Comparison of ENCODE assay signal across 9 cellular contexts in the genomic region with DNA sequence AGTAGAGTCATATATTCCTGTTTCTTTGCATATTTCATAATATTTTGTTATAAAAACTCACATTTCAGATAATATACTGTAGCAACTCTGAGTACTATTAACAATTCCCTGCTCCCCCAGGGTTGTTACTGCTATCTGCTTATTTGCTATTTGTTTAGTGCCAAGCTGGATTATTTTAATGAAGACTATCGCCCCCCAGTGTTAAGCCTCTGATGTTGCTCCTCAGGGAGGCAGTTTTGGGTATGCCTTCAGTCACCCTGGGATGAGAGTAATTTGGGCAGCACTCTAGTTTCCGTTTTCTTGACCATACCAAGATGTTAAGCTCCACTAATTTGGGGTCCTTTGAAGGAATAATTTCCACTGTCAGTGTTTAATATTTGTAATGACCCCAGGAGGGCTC. TPM values are rescaled to one million over a fixed set of nuclear protein-coding genes. Genes with fewer than 3 reads are reported as not detected.
DNase-seq lines count a peak whose midpoint lies in the region; ATAC-seq, FAIRE-seq and TF ChIP-seq lines count a peak whose summit lies in the region.
"Had no signal": no experiment of that assay in that cellular context is flagged by ENCODE, and none has a peak within 500 bp of the region (broad histone marks: within the 10 kb centered on the region; RNA-seq: fewer than 3 reads in every experiment).

No MANE protein-coding gene starts in this region.

- DNase-seq in activated CD4-positive, alpha-beta T cell treated with anti-CD3 and anti-CD28 coated beads for 36 hours = peak; percentile 15
- DNase-seq in activated CD4-positive, alpha-beta T cell treated with anti-CD3 and anti-CD28 coated beads for 1 hour = no peak
- peak; percentile 22 for DNase-seq in Jurkat, Clone E6-1 (ENCODE audit: low read depth, low spot score)
- DNase-seq in K562 (ENCODE audit: extremely low read depth in 1 of 4, low spot score in 3 of 4) = peak; percentile 9 to 29 (median 16)
- peak; percentile 59 for DNase-seq in neural progenitor cell (ENCODE audit: low spot score)
- no peak for DNase-seq in activated CD4-positive, alpha-beta memory T cell treated with anti-CD3 and anti-CD28 coated beads for 36 hours
- no peak for DNase-seq in NCI-H146 treated with DMSO at 0.1 percent for 48 hours (lab: John Stamatoyannopoulos, UW; ENCODE audit: unreplicated experiment)
- DNase-seq: activated B cell treated with CpG ODN at 0.5 μM for 24 hours had no signal

- no peaks in the 10 kb centered on the region for H3K27me3 ChIP-seq in K562 (ENCODE audit: control insufficient read depth in 2 of 2, insufficient read depth in 2 of 2, low read length in 2 of 2)
- no peaks in the 10 kb centered on the region for H3K27me3 ChIP-seq in neural progenitor cell

- BruUV-seq in K562 (replicated peaks; lab: Mats Ljungman, UMichigan) = no TSS peak

- H3K4me3 ChIP-seq in Jurkat, Clone E6-1 (ENCODE audit: low read length) = no peak overlapping the region
- H3K4me3 ChIP-seq in K562 (no peak overlapping the region), neural progenitor cell (no peak overlapping the region)

- peak; percentile 16 to 19; a peak in 1 of 4 replicates for TF ChIP-seq RAD21 in K562 (CRISPR knock-in tag; conservative IDR thresholded peaks at IDR 0.05 in 1 of 2, IDR thresholded peaks at IDR 0.05 in 1 of 2)

- no peak for TF ChIP-seq POLR2A in K562 (conservative IDR thresholded peaks at IDR 0.05)

- H4K20me1 ChIP-seq in K562 (replicated peaks; ENCODE audit: control insufficient read depth, insufficient read depth, low read length) (no peaks in the 10 kb centered on the region), neural progenitor cell (ENCODE audit: low read depth) (no peaks in the 10 kb centered on the region)

- peak; percentile 72 for FAIRE-seq in K562 (lab: Jason Lieb, UNC)

- no peaks in the 10 kb centered on the region for H3K4me1 Mint-ChIP-seq in activated CD4-positive, alpha-beta T cell treated with anti-CD3 and anti-CD28 coated beads for 36 hours
- no peaks in the 10 kb centered on the region for H3K4me1 Mint-ChIP-seq in neural progenitor cell
- H3K4me1 Mint-ChIP-seq in activated CD4-positive, alpha-beta memory T cell treated with anti-CD3 and anti-CD28 coated beads for 36 hours (ENCODE audit: low read depth) = peaks cover 3% of the 10 kb centered on the region

- CTCF ChIA-PET in activated CD4-positive, alpha-beta T cell treated with anti-CD3 and anti-CD28 coated beads for 36 hours (lab: Charles Lee) = interaction anchor here (0.5 to 1.5 kb wide), 9 partner anchors 8 to 1830 kb away, joined by 3 to 4 read pairs (median 3); no protein-coding TSS in a partner anchor
- CTCF ChIA-PET in K562 (lab: Yijun Ruan, JAX; ENCODE audit: low intra/inter-chr PET ratio) = no interaction called here
- CTCF ChIA-PET in activated CD4-positive, alpha-beta memory T cell treated with anti-CD3 and anti-CD28 coated beads for 36 hours (lab: Charles Lee) = interaction anchor here (0.6 to 1.2 kb wide), 9 partner anchors 8 to 62 kb away, joined by 3 to 6 read pairs (median 4); a partner anchor contains a TSS

- in situ Hi-C loops in K562 (cut with MboI) = no loop called here

- POLR2A ChIA-PET in activated CD4-positive, alpha-beta T cell treated with anti-CD3 and anti-CD28 coated beads for 36 hours (lab: Charles Lee) = no interaction called here
- POLR2A ChIA-PET in K562 (lab: Yijun Ruan, JAX) = interaction anchor here (2.1 kb wide), 1 partner anchor 10 kb away, joined by 10 read pairs; no protein-coding TSS in a partner anchor
- POLR2A ChIA-PET in activated CD4-positive, alpha-beta memory T cell treated with anti-CD3 and anti-CD28 coated beads for 36 hours (lab: Charles Lee) = no interaction called here

- TF ChIP-seq EP300 in K562 (IDR thresholded peaks at IDR 0.05; ENCODE audit: low read length) = no peak

- H3K36me3 ChIP-seq in K562 (ENCODE audit: control insufficient read depth, insufficient read depth, low read length) = peaks cover 7% of the 10 kb centered on the region; the same call in 1 of the 3 replicates
- peaks cover 14% of the 10 kb centered on the region for H3K36me3 ChIP-seq in neural progenitor cell

- TF ChIP-seq CTCF in K562 (IDR thresholded peaks at IDR 0.05 in 2 of 3, conservative IDR thresholded peaks at IDR 0.05 in 1 of 3; ENCODE audit: insufficient read depth in 2 of 3, low read depth in 1 of 3, low read length in 3 of 3) (peak; percentile 38 to 46 (median 42); a peak in 4 of 6 replicates), neural progenitor cell (IDR thresholded peaks at IDR 0.05) (peak; percentile 67)

- no peaks in the 10 kb centered on the region for H3K9me1 ChIP-seq in K562 (ENCODE audit: control insufficient read depth, insufficient read depth, low read length)

- peaks cover 48% of the 10 kb centered on the region for H3K36me3 Mint-ChIP-seq in activated CD4-positive, alpha-beta T cell treated with anti-CD3 and anti-CD28 coated beads for 36 hours (ENCODE audit: low read depth)
- H3K36me3 Mint-ChIP-seq in neural progenitor cell = peaks cover 33% of the 10 kb centered on the region
- peaks cover 28% of the 10 kb centered on the region for H3K36me3 Mint-ChIP-seq in activated CD4-positive, alpha-beta memory T cell treated with anti-CD3 and anti-CD28 coated beads for 36 hours

- no peaks in the 10 kb centered on the region for H3F3A ChIP-seq in neural progenitor cell (ENCODE audit: low read depth)

- H3K9me3 Mint-ChIP-seq in activated CD4-positive, alpha-beta T cell treated with anti-CD3 and anti-CD28 coated beads for 36 hours (ENCODE audit: low read depth) = peaks cover 2% of the 10 kb centered on the region
- H3K9me3 Mint-ChIP-seq in neural progenitor cell = peaks cover 9% of the 10 kb centered on the region
- peaks cover 3% of the 10 kb centered on the region for H3K9me3 Mint-ChIP-seq in activated CD4-positive, alpha-beta memory T cell treated with anti-CD3 and anti-CD28 coated beads for 36 hours

- no peak overlapping the region for H3K9ac ChIP-seq in K562 (ENCODE audit: insufficient read depth in 1 of 2, low read depth in 2 of 2, low read length in 2 of 2)
- no peak overlapping the region for H3K9ac ChIP-seq in neural progenitor cell

- 13% methylated on average over 2 of the region's 2 CpGs for WGBS in K562 (ENCODE audit: insufficient coverage, low coverage, missing lambda C conversion rate)

- H3K4me3 Mint-ChIP-seq in activated CD4-positive, alpha-beta T cell treated with anti-CD3 and anti-CD28 coated beads for 36 hours = no peak overlapping the region
- no peak overlapping the region for H3K4me3 Mint-ChIP-seq in neural progenitor cell
- H3K4me3 Mint-ChIP-seq in activated CD4-positive, alpha-beta memory T cell treated with anti-CD3 and anti-CD28 coated beads for 36 hours = no peak overlapping the region
- H3K4me3 Mint-ChIP-seq: activated B cell treated with CpG ODN at 0.5 μM for 24 hours had no signal

- H2AFZ ChIP-seq in K562 (ENCODE audit: low read depth, low read length) = no peak overlapping the region
- H2AFZ ChIP-seq in neural progenitor cell (replicated peaks) = no peak overlapping the region

- no peaks in the 10 kb centered on the region for H3K9me3 ChIP-seq in K562 (replicated peaks; ENCODE audit: control insufficient read depth, insufficient read depth, low read depth, low read length)
- no peaks in the 10 kb centered on the region for H3K9me3 ChIP-seq in neural progenitor cell (ENCODE audit: low read depth)

- H3K27ac Mint-ChIP-seq in activated CD4-positive, alpha-beta T cell treated with anti-CD3 and anti-CD28 coated beads for 36 hours = no peak overlapping the region
- H3K27ac Mint-ChIP-seq in neural progenitor cell = no peak overlapping the region
- no peak overlapping the region for H3K27ac Mint-ChIP-seq in activated CD4-positive, alpha-beta memory T cell treated with anti-CD3 and anti-CD28 coated beads for 36 hours
- H3K27ac Mint-ChIP-seq: activated B cell treated with CpG ODN at 0.5 μM for 24 hours had no signal

- no peaks in the 10 kb centered on the region; a peak in 2 of 5 replicates for H3K4me1 ChIP-seq in K562 (replicated peaks in 1 of 2; ENCODE audit: control insufficient read depth in 2 of 2, insufficient read depth in 2 of 2, low read length in 2 of 2)
- no peaks in the 10 kb centered on the region for H3K4me1 ChIP-seq in neural progenitor cell

- intact Hi-C loops in activated CD4-positive, alpha-beta T cell treated with anti-CD3 and anti-CD28 coated beads for 36 hours (cut with DNase I, micrococcal nuclease) = no loop called here
- intact Hi-C loops in K562 (cut with micrococcal nuclease) = no loop called here
- intact Hi-C loops in activated CD4-positive, alpha-beta memory T cell treated with anti-CD3 and anti-CD28 coated beads for 36 hours (cut with micrococcal nuclease) = no loop called here

- peak; percentile 49 for ATAC-seq in activated CD4-positive, alpha-beta T cell treated with anti-CD3 and anti-CD28 coated beads for 36 hours
- ATAC-seq in K562 = peak; percentile 72
- ATAC-seq in GM19397 (IDR thresholded peaks at IDR 0.05; ENCODE audit: unreplicated experiment) = no peak

- no peak overlapping the region for H3K4me2 ChIP-seq in K562 (ENCODE audit: insufficient read depth, low read length)
- H3K4me2 ChIP-seq in neural progenitor cell = no peak overlapping the region

- no peak overlapping the region for H3K27ac ChIP-seq in K562 (ENCODE audit: extremely low read depth, low read depth, low read length)
- H3K27ac ChIP-seq in neural progenitor cell = no peak overlapping the region

- no peaks in the 10 kb centered on the region for H3K27me3 Mint-ChIP-seq in activated CD4-positive, alpha-beta T cell treated with anti-CD3 and anti-CD28 coated beads for 36 hours
- peaks cover under 1% of the 10 kb centered on the region for H3K27me3 Mint-ChIP-seq in neural progenitor cell (ENCODE audit: insufficient read depth, low read depth)
- no peaks in the 10 kb centered on the region for H3K27me3 Mint-ChIP-seq in activated CD4-positive, alpha-beta memory T cell treated with anti-CD3 and anti-CD28 coated beads for 36 hours
- H3K27me3 Mint-ChIP-seq: activated B cell treated with CpG ODN at 0.5 μM for 24 hours had no signal

- H3K79me2 ChIP-seq in K562 (ENCODE audit: control insufficient read depth, insufficient read depth, low read length) (no peaks in the 10 kb centered on the region; the same call in 2 of the 3 replicates), neural progenitor cell (ENCODE audit: low read depth) (peaks cover 11% of the 10 kb centered on the region)

RNA-seq across cellular contexts. Expression of a gene that starts 46.0 kb away (rescaled TPM):
- 10 to 100 TPM; 28.4 to 28.7 TPM for total RNA-seq in activated CD4-positive, alpha-beta T cell treated with anti-CD3 and anti-CD28 coated beads for 36 hours
- 34.7 TPM for polyA plus RNA-seq in Jurkat, Clone E6-1 (2012; ENCODE audit: insufficient read depth, insufficient read length)
- total RNA-seq in K562 (2011; cell fraction: chromatin; rRNA removed; ENCODE audit: low replicate concordance) = 12.3 and 26.1 TPM in 2 replicates
- 7.3 and 9.6 TPM in 2 replicates for total RNA-seq in K562 (2011; cell fraction: nucleolus; rRNA removed)
- 11.8 and 15.7 TPM in 2 replicates for total RNA-seq in K562 (2011; cell fraction: nucleoplasm; rRNA removed)
- total RNA-seq in K562 (2014; rRNA removed) (41.8 and 64.7 TPM in 2 replicates), K562 (2014; rRNA removed; fragmentation: Illumina TruSeq; extraction: Trizol) (41.6 and 44.3 TPM in 2 replicates), K562 (2015; rRNA removed; fragmentation: Illumina TruSeq; extraction: Trizol) (37.0 and 39.2 TPM in 2 replicates), K562 (2021) (21.3 and 23.0 TPM in 2 replicates), neural progenitor cell (ENCODE audit: low replicate concordance) (112 and 121 TPM in 2 replicates)
- polyA plus RNA-seq in K562 (2011; rRNA removed) (24.8 and 33.4 TPM in 2 replicates), K562 (2014; fragmentation: Illumina TruSeq; extraction: Trizol) (27.8 and 29.5 TPM in 2 replicates), K562 (2014; fragmentation: Nextera tagmentation; extraction: Ambion mirVana) (1 to 10 TPM; 9.1 to 9.8 TPM), K562 (2014; rRNA removed) (34.7 and 39.4 TPM in 2 replicates)
- polyA plus RNA-seq in K562 (2011; cell fraction: cytosol; rRNA removed) = 22.0 and 28.8 TPM in 2 replicates
- 12.5 and 12.6 TPM in 2 replicates for polyA plus RNA-seq in K562 (2011; cell fraction: nucleus; rRNA removed)
- polyA plus RNA-seq in K562 (2012) = 23.9 and 25.0 TPM in 2 replicates
- 16.5 and 24.0 TPM in 2 replicates for polyA minus RNA-seq in K562 (2011; rRNA and poly(A)+ RNA removed)
- 8.3 and 14.9 TPM in 2 replicates for polyA minus RNA-seq in K562 (2011; cell fraction: cytosol; rRNA and poly(A)+ RNA removed)
- 16.8 and 17.0 TPM in 2 replicates for polyA minus RNA-seq in K562 (2011; cell fraction: nucleus; rRNA and poly(A)+ RNA removed)
- total RNA-seq in activated CD4-positive, alpha-beta memory T cell treated with anti-CD3 and anti-CD28 coated beads for 36 hours = 10 to 100 TPM; 32.6 to 33.3 TPM

Comparison
In these comparisons a context has a peak if more than half of its experiments do, and no peak if none do; other contexts are left out.
1. DNase-seq: peak in activated CD4-positive, alpha-beta T cell treated with anti-CD3 and anti-CD28 coated beads for 36 hours (single experiment), Jurkat, Clone E6-1 (single experiment), K562 (4 of 4) and neural progenitor cell (single experiment); none in activated CD4-positive, alpha-beta T cell treated with anti-CD3 and anti-CD28 coated beads for 1 hour (single experiment), activated CD4-positive, alpha-beta memory T cell treated with anti-CD3 and anti-CD28 coated beads for 36 hours (single experiment) and NCI-H146 treated with DMSO at 0.1 percent for 48 hours (single experiment).